Comparison of ENCODE assay signal across 14 cellular contexts in the genomic region with DNA sequence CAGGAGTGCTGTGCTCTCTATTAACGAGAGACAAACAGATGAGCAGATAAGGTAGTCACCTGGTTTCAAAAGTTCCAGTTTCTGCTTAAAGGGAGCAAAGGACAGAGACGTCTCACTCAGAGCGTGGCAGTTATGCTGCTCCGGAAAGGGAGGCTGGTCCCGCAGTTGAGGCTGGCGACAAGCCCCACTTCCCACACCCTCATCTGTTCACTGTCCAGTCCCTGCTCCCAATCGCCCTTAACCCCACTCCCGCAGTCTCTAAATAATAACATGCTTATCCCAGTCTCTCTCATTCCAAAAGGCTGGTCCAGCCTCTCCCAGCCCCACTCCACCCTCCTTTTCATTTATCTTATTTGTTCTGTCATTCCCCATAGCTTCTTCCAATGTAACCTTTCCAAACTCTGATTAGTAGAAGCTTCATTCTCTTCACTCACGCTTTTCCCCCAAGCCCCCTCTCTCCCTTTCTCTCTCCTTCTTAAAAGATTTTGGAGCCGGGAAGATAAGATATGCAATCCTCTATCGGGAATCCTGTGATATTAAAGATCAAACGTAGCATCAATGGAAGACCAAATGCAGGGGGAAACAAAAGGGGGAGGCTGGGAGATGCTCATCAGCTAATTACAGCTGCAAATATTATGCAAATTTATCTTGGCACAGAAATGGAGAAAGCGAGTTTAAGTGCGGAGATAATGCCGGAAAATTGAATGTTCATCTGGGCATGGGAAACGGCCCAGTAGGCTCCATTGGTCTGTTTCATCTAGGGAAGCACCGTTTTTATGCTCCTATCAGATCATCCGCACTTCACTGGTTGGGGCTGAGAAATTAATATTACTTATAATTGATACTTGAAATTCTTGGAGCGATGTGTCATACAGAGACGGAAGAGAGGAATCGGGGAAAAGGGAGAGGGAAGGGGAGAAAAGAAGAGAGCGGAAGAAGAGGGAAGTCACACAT. TPM values are rescaled to one million over a fixed set of nuclear protein-coding genes. Genes with fewer than 3 reads are reported as not detected.
DNase-seq lines count a peak whose midpoint lies in the region; ATAC-seq lines count a peak whose summit lies in the region.
"Had no signal": no experiment of that assay in that cellular context is flagged by ENCODE, and none has a peak within 500 bp of the region (broad histone marks: within the 10 kb centered on the region; RNA-seq: fewer than 3 reads in every experiment).

No MANE protein-coding gene starts in this region.

- DNase-seq in activated T-cell treated with anti-CD3 and anti-CD28 coated beads, Interleukin-2, amount 50 U/mL, for 72 hours = peak in 1 of 2 donors; percentile 19
- no peak for DNase-seq in activated T-cell treated with anti-CD3 and anti-CD28 coated beads, Interleukin-2, amount 50 U/mL, for 4 hours
- no peak for DNase-seq in T-helper 17 cell
- DNase-seq in left lobe of liver (ENCODE audit: low spot score) = no peak
- DNase-seq in stimulated activated naive CD8-positive, alpha-beta T cell treated with anti-CD3 and anti-CD28 coated beads, Interleukin-15, Interleukin-2, amounts not matched to agents 100 U/mL and 50 U/mL, for 24 hours = no peak
- DNase-seq in T1000 (lab: John Stamatoyannopoulos, UW) = no peak
- DNase-seq in stimulated activated CD4-positive, alpha-beta T cell treated with anti-CD3 and anti-CD28 coated beads, Interleukin-4, amount 100 ng/mL, for 4 hours = no peak
- no peak for DNase-seq in Kasumi-1 (lab: John Stamatoyannopoulos, UW)
- DNase-seq: NCI-H1436, NCI-H510A treated with DMSO at 0.1 percent for 48 hours, T-cell had no signal

- peaks cover 5 to 7% of the 10 kb centered on the region in 2 donors for H3K36me3 Mint-ChIP-seq in activated T-cell treated with anti-CD3 and anti-CD28 coated beads, Interleukin-2, amount 50 U/mL, for 72 hours (ENCODE audit: insufficient read depth in 2 of 2)
- H3K36me3 Mint-ChIP-seq in activated T-cell treated with anti-CD3 and anti-CD28 coated beads, Interleukin-2, amount 50 U/mL, for 4 hours (ENCODE audit: insufficient read depth) = peaks cover 2% of the 10 kb centered on the region
- peaks cover 9% of the 10 kb centered on the region for H3K36me3 Mint-ChIP-seq in T-helper 17 cell (ENCODE audit: low read depth)
- H3K36me3 Mint-ChIP-seq: T-cell had no signal

- H3K9me3 Mint-ChIP-seq in activated T-cell treated with anti-CD3 and anti-CD28 coated beads, Interleukin-2, amount 50 U/mL, for 72 hours = peaks cover 0 to 1% of the 10 kb centered on the region in 2 donors
- peaks cover 12% of the 10 kb centered on the region for H3K9me3 Mint-ChIP-seq in activated T-cell treated with anti-CD3 and anti-CD28 coated beads, Interleukin-2, amount 50 U/mL, for 4 hours
- H3K9me3 Mint-ChIP-seq: dendritic cell treated with granulocyte-macrophage colony-stimulating factor and Interleukin-4, amounts not matched to agents 40 ng/mL and 50 ng/mL, for 4 days had no signal

- peak overlapping the region; percentile 61 for H3K27ac Mint-ChIP-seq in activated T-cell treated with anti-CD3 and anti-CD28 coated beads, Interleukin-2, amount 50 U/mL, for 72 hours
- H3K27ac Mint-ChIP-seq in T-helper 17 cell = peak overlapping the region; percentile 73
- H3K27ac Mint-ChIP-seq: dendritic cell treated with granulocyte-macrophage colony-stimulating factor and Interleukin-4, amounts not matched to agents 40 ng/mL and 50 ng/mL, for 4 days had no signal

- peaks cover 57% of the 10 kb centered on the region for H3K4me1 Mint-ChIP-seq in activated T-cell treated with anti-CD3 and anti-CD28 coated beads, Interleukin-2, amount 50 U/mL, for 72 hours (ENCODE audit: low read depth)
- H3K4me1 Mint-ChIP-seq in activated T-cell treated with anti-CD3 and anti-CD28 coated beads, Interleukin-2, amount 50 U/mL, for 4 hours (ENCODE audit: low read depth) = peaks cover 34% of the 10 kb centered on the region
- H3K4me1 Mint-ChIP-seq in T-helper 17 cell = peaks cover 31% of the 10 kb centered on the region

- peak overlapping the region; percentile 9 to 62 for H3K4me3 Mint-ChIP-seq in activated T-cell treated with anti-CD3 and anti-CD28 coated beads, Interleukin-2, amount 50 U/mL, for 72 hours
- no peak overlapping the region for H3K4me3 Mint-ChIP-seq in activated T-cell treated with anti-CD3 and anti-CD28 coated beads, Interleukin-2, amount 50 U/mL, for 4 hours
- peak overlapping the region; percentile 34 for H3K4me3 Mint-ChIP-seq in T-helper 17 cell
- H3K4me3 Mint-ChIP-seq: dendritic cell treated with granulocyte-macrophage colony-stimulating factor and Interleukin-4, amounts not matched to agents 40 ng/mL and 50 ng/mL, for 4 days had no signal

- ATAC-seq in activated T-cell treated with anti-CD3 and anti-CD28 coated beads, Interleukin-2, amount 50 U/mL, for 72 hours (replicated peaks in 1 of 2) = no peak
- no peak for ATAC-seq in activated T-cell treated with anti-CD3 and anti-CD28 coated beads, Interleukin-2, amount 50 U/mL, for 4 hours
- ATAC-seq in T-helper 17 cell (no peak), left lobe of liver (peak; percentile 58)
- peak; percentile 8 for ATAC-seq in stimulated activated naive CD8-positive, alpha-beta T cell treated with anti-CD3 and anti-CD28 coated beads, Interleukin-15, Interleukin-2, amounts not matched to agents 100 U/mL and 50 U/mL, for 24 hours
- ATAC-seq: K562 had no signal

- H3K9me3 ChIP-seq in T-helper 17 cell (ENCODE audit: control insufficient read depth, low read length, poor library complexity, severe bottlenecking) = peaks cover 8% of the 10 kb centered on the region
- H3K9me3 ChIP-seq: ascending aorta had no signal

- peaks cover 76% of the 10 kb centered on the region for H3K27me3 Mint-ChIP-seq in activated T-cell treated with anti-CD3 and anti-CD28 coated beads, Interleukin-2, amount 50 U/mL, for 72 hours (ENCODE audit: low read depth)
- peaks cover 87% of the 10 kb centered on the region for H3K27me3 Mint-ChIP-seq in activated T-cell treated with anti-CD3 and anti-CD28 coated beads, Interleukin-2, amount 50 U/mL, for 4 hours (ENCODE audit: low read depth)
- H3K27me3 Mint-ChIP-seq in T-helper 17 cell = peaks cover 77% of the 10 kb centered on the region

RNA-seq across cellular contexts. Expression of a gene that starts 16.3 kb away (rescaled TPM):
- 10 to 100 TPM; 40.4 to 50.2 TPM for total RNA-seq in activated T-cell treated with anti-CD3 and anti-CD28 coated beads, Interleukin-2, amount 50 U/mL, for 72 hours
- 10 to 100 TPM; 28.1 to 71.9 (median 42.1) TPM for total RNA-seq in activated T-cell treated with anti-CD3 and anti-CD28 coated beads, Interleukin-2, amount 50 U/mL, for 4 hours
- 100 to 1,000 TPM in 1 of 2 donors, 10 to 100 TPM in 1; 91.9 to 149 TPM for total RNA-seq in T-helper 17 cell
- total RNA-seq in left lobe of liver = 0.88 TPM
- total RNA-seq: ascending aorta had no signal

Comparison
In these comparisons a context has a peak if more than half of its experiments do, and no peak if none do; other contexts are left out.
1. ATAC-seq: peak in left lobe of liver (single experiment) and stimulated activated naive CD8-positive, alpha-beta T cell treated with anti-CD3 and anti-CD28 coated beads, Interleukin-15, Interleukin-2, amounts not matched to agents 100 U/mL and 50 U/mL, for 24 hours (single experiment); none in activated T-cell treated with anti-CD3 and anti-CD28 coated beads, Interleukin-2, amount 50 U/mL, for 72 hours (0 of 2), activated T-cell treated with anti-CD3 and anti-CD28 coated beads, Interleukin-2, amount 50 U/mL, for 4 hours (0 of 2) and T-helper 17 cell (single experiment).
2. RNA of a gene that starts 16.3 kb away (total RNA-seq): 91.9 to 149 TPM in T-helper 17 cell, 40.4 to 50.2 TPM in activated T-cell treated with anti-CD3 and anti-CD28 coated beads, Interleukin-2, amount 50 U/mL, for 72 hours and 28.1 to 71.9 TPM in activated T-cell treated with anti-CD3 and anti-CD28 coated beads, Interleukin-2, amount 50 U/mL, for 4 hours; 0.88 TPM in left lobe of liver (single experiment); every median in the first group is over 10 times any median in the second.